ENCODE assay signal across 9 cellular contexts in genomic region chr9:104091708-104092107, GRCh38. TPM values are rescaled to one million over a fixed set of nuclear protein-coding genes. Genes with fewer than 3 reads are reported as not detected.
DNase-seq lines count a peak whose midpoint lies in the region; ATAC-seq and TF ChIP-seq lines count a peak whose summit lies in the region.
"Had no signal": no experiment of that assay in that cellular context is flagged by ENCODE, and none has a peak within 500 bp of the region (broad histone marks: within the 10 kb centered on the region; RNA-seq: fewer than 3 reads in every experiment).

No MANE protein-coding gene starts in this region.

- DNase-seq in NCI-H2081 (lab: John Stamatoyannopoulos, UW): peak; percentile 74 to 91
- DNase-seq in astrocyte of the spinal cord (ENCODE audit: low read depth, low spot score): peak; percentile 67
- peak; percentile 11 for DNase-seq in mesendoderm
- DNase-seq in ureter (ENCODE audit: low spot score): no peak
- DNase-seq in central memory CD4-positive, alpha-beta T cell: no peak
- DNase-seq in G401 (ENCODE audit: low spot score): no peak

- H3K4ac ChIP-seq in mesendoderm (ENCODE audit: low read depth, low read length): no peak overlapping the region

- no peak overlapping the region for H2AK5ac ChIP-seq in mesendoderm (ENCODE audit: low read length)

- H4K8ac ChIP-seq in mesendoderm (ENCODE audit: low read depth, low read length): no peak overlapping the region

- in situ Hi-C loops in astrocyte of the spinal cord (cut with HindIII; ENCODE audit: low sequenced_read_pairs) (no loop called here), G401 (cut with HindIII; ENCODE audit: low sequenced_read_pairs) (no loop called here)

- H2BK120ac ChIP-seq in mesendoderm (ENCODE audit: low read depth, low read length): no peak overlapping the region

- no peak overlapping the region for H3K23ac ChIP-seq in mesendoderm (ENCODE audit: low read length)

- H3K4me2 ChIP-seq in BLaER1 (peak overlapping the region; percentile 81), mesendoderm (ENCODE audit: low read length) (no peak overlapping the region)

- H3K36me3 ChIP-seq in BLaER1: peaks cover 9% of the 10 kb centered on the region; the same call in 1 of the 2 replicates
- H3K36me3 ChIP-seq in mesendoderm (ENCODE audit: control insufficient read depth, insufficient read depth, low read length): no peaks in the 10 kb centered on the region

- H3K27ac ChIP-seq in BLaER1 (peak overlapping the region; percentile 63), mesendoderm (ENCODE audit: low read depth, low read length) (no peak overlapping the region)

- no peaks in the 10 kb centered on the region for H4K20me1 ChIP-seq in BLaER1

- H2BK5ac ChIP-seq in mesendoderm (ENCODE audit: low read length): no peak overlapping the region

- no peak overlapping the region for H2BK15ac ChIP-seq in mesendoderm (replicated peaks; ENCODE audit: low read depth)

- H3K4me3 ChIP-seq in BLaER1: no peak overlapping the region
- no peak overlapping the region for H3K4me3 ChIP-seq in astrocyte of the spinal cord (ENCODE audit: low read depth, low read length)
- H3K4me3 ChIP-seq in mesendoderm (ENCODE audit: low read length): no peak overlapping the region
- H3K4me3 ChIP-seq: skin epidermis had no signal

- H4K5ac ChIP-seq in mesendoderm (ENCODE audit: low read length): no peak overlapping the region

- H3K9ac ChIP-seq in BLaER1 (peak overlapping the region; percentile 35; the same call in 1 of the 2 replicates), mesendoderm (ENCODE audit: low read length) (no peak overlapping the region)

- no peak overlapping the region for H3K56ac ChIP-seq in mesendoderm (ENCODE audit: low read length)

- H3K4me1 ChIP-seq in BLaER1 (peaks cover 49% of the 10 kb centered on the region), mesendoderm (ENCODE audit: control insufficient read depth, low read depth, low read length) (peaks cover 3% of the 10 kb centered on the region)

- TF ChIP-seq CTCF in astrocyte of the spinal cord (IDR thresholded peaks at IDR 0.05; ENCODE audit: low read depth, low read length): peak; percentile 32

- H3K79me2 ChIP-seq in mesendoderm (ENCODE audit: control insufficient read depth, insufficient read depth, low read length): peaks cover 9% of the 10 kb centered on the region

- WGBS in mesendoderm (ENCODE audit: extremely low coverage, insufficient coverage, low lambda C conversion rate): no CpG with 5 or more reads among the region's 4 CpGs

- H3K27me3 ChIP-seq in BLaER1 (no peaks in the 10 kb centered on the region), mesendoderm (ENCODE audit: insufficient read depth, low read length, poor library complexity) (no peaks in the 10 kb centered on the region)

- no peak overlapping the region for H3K18ac ChIP-seq in mesendoderm (ENCODE audit: low read length)

- no peaks in the 10 kb centered on the region for H3K9me3 ChIP-seq in BLaER1

- peaks cover 5% of the 10 kb centered on the region for H3K79me1 ChIP-seq in mesendoderm (ENCODE audit: low read length)

- ATAC-seq in GM21576 (IDR thresholded peaks at IDR 0.05; ENCODE audit: unreplicated experiment): peak; percentile 26

RNA-seq across cellular contexts. Expression of gene SMC2, which starts 2.4 kb away (rescaled TPM):
- polyA plus RNA-seq in mesendoderm (2013, experiment 1 of 2): 48.0 TPM
- 46.3 TPM for polyA plus RNA-seq in mesendoderm (2013, experiment 2 of 2)
- total RNA-seq in ureter: 7.2 TPM
- total RNA-seq in G401 (2014; rRNA removed; shearing (Covaris generic)): 8.5 and 12.1 TPM in 2 replicates

Comparison
In these comparisons a context has a peak if more than half of its experiments do, and no peak if none do; other contexts are left out.
1. DNase-seq: peak in NCI-H2081 (2 of 2), astrocyte of the spinal cord (single experiment) and mesendoderm (single experiment); none in ureter (single experiment), central memory CD4-positive, alpha-beta T cell (single experiment) and G401 (single experiment).